In the genomic region with DNA sequence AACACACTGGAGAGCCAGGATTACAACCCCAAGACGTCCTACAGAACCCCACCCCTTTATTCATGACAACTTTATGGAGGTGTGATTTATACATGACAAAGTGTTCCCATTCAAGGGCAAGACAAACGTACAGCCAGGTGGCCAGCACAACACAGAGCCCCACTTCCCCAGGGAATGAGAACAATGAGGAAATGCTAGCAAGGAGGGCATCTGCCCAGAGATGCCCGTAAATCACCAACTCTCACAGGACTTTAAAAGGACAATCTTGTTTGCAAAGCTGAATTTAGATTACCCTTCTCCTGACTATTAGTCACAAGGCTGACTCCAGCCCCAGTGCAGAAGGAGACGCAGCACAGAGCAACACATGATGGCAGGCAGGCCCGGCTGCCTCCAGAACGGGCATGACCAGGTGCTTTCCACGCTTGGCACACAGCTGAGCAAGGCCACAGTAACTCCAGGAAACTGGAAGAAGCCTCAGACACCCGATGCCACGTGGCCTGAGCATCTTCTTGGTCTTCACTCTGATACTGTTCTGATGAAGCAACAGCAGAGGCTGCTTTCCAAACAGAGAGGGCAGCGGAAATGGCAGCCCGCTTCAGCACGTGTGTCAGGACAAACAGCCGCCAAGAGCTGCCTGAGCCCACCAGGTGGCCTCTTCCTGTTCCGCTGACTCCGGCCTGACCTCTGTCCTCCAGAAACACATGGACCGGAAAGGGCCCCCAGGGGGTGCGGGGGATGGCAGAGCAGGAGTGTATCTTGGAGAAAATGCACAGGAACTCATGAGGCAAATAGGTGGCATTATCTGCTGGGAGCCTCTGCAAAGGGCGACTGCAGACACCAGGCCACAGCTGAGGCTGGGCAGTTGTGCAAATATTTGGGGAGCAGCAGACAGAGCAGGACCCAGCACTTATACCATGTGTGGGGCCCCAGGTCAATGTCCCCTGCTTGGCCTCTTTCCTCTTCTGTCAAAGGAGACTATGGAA, we compare ENCODE assay signal across 1 cellular context.
TF ChIP-seq lines count a peak whose summit lies in the region.

No MANE protein-coding gene starts in this region.

TF ChIP-seq in K562, 482 proteins besides CTCF, POLR2A, EP300 and RAD21 (continued from another document and continues in another):
- TF ChIP-seq, protein P1, sequence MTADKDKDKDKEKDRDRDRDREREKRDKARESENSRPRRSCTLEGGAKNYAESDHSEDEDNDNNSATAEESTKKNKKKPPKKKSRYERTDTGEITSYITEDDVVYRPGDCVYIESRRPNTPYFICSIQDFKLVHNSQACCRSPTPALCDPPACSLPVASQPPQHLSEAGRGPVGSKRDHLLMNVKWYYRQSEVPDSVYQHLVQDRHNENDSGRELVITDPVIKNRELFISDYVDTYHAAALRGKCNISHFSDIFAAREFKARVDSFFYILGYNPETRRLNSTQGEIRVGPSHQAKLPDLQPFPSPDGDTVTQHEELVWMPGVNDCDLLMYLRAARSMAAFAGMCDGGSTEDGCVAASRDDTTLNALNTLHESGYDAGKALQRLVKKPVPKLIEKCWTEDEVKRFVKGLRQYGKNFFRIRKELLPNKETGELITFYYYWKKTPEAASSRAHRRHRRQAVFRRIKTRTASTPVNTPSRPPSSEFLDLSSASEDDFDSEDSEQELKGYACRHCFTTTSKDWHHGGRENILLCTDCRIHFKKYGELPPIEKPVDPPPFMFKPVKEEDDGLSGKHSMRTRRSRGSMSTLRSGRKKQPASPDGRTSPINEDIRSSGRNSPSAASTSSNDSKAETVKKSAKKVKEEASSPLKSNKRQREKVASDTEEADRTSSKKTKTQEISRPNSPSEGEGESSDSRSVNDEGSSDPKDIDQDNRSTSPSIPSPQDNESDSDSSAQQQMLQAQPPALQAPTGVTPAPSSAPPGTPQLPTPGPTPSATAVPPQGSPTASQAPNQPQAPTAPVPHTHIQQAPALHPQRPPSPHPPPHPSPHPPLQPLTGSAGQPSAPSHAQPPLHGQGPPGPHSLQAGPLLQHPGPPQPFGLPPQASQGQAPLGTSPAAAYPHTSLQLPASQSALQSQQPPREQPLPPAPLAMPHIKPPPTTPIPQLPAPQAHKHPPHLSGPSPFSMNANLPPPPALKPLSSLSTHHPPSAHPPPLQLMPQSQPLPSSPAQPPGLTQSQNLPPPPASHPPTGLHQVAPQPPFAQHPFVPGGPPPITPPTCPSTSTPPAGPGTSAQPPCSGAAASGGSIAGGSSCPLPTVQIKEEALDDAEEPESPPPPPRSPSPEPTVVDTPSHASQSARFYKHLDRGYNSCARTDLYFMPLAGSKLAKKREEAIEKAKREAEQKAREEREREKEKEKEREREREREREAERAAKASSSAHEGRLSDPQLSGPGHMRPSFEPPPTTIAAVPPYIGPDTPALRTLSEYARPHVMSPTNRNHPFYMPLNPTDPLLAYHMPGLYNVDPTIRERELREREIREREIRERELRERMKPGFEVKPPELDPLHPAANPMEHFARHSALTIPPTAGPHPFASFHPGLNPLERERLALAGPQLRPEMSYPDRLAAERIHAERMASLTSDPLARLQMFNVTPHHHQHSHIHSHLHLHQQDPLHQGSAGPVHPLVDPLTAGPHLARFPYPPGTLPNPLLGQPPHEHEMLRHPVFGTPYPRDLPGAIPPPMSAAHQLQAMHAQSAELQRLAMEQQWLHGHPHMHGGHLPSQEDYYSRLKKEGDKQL (CRISPR knock-in tag; IDR thresholded peaks at IDR 0.05; ENCODE audit: borderline replicate concordance) = no peak
- TF ChIP-seq STAT5A (IDR thresholded peaks at IDR 0.05; ENCODE audit: borderline replicate concordance, low read length) = peak; percentile 47; the same call in 1 of the 2 replicates
- TF ChIP-seq ZNF431 (CRISPR knock-in tag; IDR thresholded peaks at IDR 0.05) = peak; percentile 1; the same call in 1 of the 2 replicates
- TF ChIP-seq RBM17 (IDR thresholded peaks at IDR 0.05; ENCODE audit: borderline replicate concordance, low read depth, low read length) = no peak
- no peak for TF ChIP-seq IFI16 (CRISPR knock-in tag; IDR thresholded peaks at IDR 0.05)
- no peak for TF ChIP-seq SNIP1 (IDR thresholded peaks at IDR 0.05; ENCODE audit: low read depth)
- TF ChIP-seq, protein P2, sequence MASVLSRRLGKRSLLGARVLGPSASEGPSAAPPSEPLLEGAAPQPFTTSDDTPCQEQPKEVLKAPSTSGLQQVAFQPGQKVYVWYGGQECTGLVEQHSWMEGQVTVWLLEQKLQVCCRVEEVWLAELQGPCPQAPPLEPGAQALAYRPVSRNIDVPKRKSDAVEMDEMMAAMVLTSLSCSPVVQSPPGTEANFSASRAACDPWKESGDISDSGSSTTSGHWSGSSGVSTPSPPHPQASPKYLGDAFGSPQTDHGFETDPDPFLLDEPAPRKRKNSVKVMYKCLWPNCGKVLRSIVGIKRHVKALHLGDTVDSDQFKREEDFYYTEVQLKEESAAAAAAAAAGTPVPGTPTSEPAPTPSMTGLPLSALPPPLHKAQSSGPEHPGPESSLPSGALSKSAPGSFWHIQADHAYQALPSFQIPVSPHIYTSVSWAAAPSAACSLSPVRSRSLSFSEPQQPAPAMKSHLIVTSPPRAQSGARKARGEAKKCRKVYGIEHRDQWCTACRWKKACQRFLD (CRISPR knock-in tag; IDR thresholded peaks at IDR 0.05) = peak; percentile 81; the same call in 1 of the 2 replicates
- no peak for TF ChIP-seq POLR2H (tag; IDR thresholded peaks at IDR 0.05; ENCODE audit: low read depth)
- TF ChIP-seq FOXJ2 (tag; IDR thresholded peaks at IDR 0.05) = no peak
- no peak for TF ChIP-seq ARNT (IDR thresholded peaks at IDR 0.05)
- TF ChIP-seq, protein P3, sequence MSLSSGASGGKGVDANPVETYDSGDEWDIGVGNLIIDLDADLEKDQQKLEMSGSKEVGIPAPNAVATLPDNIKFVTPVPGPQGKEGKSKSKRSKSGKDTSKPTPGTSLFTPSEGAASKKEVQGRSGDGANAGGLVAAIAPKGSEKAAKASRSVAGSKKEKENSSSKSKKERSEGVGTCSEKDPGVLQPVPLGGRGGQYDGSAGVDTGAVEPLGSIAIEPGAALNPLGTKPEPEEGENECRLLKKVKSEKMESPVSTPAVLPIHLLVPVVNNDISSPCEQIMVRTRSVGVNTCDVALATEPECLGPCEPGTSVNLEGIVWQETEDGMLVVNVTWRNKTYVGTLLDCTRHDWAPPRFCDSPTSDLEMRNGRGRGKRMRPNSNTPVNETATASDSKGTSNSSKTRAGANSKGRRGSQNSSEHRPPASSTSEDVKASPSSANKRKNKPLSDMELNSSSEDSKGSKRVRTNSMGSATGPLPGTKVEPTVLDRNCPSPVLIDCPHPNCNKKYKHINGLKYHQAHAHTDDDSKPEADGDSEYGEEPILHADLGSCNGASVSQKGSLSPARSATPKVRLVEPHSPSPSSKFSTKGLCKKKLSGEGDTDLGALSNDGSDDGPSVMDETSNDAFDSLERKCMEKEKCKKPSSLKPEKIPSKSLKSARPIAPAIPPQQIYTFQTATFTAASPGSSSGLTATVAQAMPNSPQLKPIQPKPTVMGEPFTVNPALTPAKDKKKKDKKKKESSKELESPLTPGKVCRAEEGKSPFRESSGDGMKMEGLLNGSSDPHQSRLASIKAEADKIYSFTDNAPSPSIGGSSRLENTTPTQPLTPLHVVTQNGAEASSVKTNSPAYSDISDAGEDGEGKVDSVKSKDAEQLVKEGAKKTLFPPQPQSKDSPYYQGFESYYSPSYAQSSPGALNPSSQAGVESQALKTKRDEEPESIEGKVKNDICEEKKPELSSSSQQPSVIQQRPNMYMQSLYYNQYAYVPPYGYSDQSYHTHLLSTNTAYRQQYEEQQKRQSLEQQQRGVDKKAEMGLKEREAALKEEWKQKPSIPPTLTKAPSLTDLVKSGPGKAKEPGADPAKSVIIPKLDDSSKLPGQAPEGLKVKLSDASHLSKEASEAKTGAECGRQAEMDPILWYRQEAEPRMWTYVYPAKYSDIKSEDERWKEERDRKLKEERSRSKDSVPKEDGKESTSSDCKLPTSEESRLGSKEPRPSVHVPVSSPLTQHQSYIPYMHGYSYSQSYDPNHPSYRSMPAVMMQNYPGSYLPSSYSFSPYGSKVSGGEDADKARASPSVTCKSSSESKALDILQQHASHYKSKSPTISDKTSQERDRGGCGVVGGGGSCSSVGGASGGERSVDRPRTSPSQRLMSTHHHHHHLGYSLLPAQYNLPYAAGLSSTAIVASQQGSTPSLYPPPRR (CRISPR knock-in tag; IDR thresholded peaks at IDR 0.05; ENCODE audit: borderline replicate concordance) = 0 out of 2 replicates have a peak, but pooled peaks have one; percentile 73
- TF ChIP-seq, protein P4, sequence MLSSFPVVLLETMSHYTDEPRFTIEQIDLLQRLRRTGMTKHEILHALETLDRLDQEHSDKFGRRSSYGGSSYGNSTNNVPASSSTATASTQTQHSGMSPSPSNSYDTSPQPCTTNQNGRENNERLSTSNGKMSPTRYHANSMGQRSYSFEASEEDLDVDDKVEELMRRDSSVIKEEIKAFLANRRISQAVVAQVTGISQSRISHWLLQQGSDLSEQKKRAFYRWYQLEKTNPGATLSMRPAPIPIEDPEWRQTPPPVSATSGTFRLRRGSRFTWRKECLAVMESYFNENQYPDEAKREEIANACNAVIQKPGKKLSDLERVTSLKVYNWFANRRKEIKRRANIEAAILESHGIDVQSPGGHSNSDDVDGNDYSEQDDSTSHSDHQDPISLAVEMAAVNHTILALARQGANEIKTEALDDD (IDR thresholded peaks at IDR 0.05) = peak; percentile 52; the same call in 1 of the 2 replicates
- no peak for TF ChIP-seq HDAC6 (IDR thresholded peaks at IDR 0.05; ENCODE audit: low read depth, low read length)
- TF ChIP-seq RCOR1 (IDR thresholded peaks at IDR 0.05; ENCODE audit: borderline replicate concordance in 1 of 2, low read depth in 2 of 2, low read length in 2 of 2) = peak in 1 of 2 experiments; percentile 20; a peak in 1 of 4 replicates
- no peak for TF ChIP-seq ZNF316 (IDR thresholded peaks at IDR 0.05)
- TF ChIP-seq SMC3 (conservative IDR thresholded peaks at IDR 0.05; ENCODE audit: insufficient read depth, low read depth, low read length) = no peak
- TF ChIP-seq TCF3 (CRISPR knock-in tag; IDR thresholded peaks at IDR 0.05) = peak; percentile 47
- TF ChIP-seq, protein P5, sequence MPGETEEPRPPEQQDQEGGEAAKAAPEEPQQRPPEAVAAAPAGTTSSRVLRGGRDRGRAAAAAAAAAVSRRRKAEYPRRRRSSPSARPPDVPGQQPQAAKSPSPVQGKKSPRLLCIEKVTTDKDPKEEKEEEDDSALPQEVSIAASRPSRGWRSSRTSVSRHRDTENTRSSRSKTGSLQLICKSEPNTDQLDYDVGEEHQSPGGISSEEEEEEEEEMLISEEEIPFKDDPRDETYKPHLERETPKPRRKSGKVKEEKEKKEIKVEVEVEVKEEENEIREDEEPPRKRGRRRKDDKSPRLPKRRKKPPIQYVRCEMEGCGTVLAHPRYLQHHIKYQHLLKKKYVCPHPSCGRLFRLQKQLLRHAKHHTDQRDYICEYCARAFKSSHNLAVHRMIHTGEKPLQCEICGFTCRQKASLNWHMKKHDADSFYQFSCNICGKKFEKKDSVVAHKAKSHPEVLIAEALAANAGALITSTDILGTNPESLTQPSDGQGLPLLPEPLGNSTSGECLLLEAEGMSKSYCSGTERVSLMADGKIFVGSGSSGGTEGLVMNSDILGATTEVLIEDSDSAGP (CRISPR knock-in tag; IDR thresholded peaks at IDR 0.05) = peak; percentile 12; the same call in 1 of the 2 replicates
- TF ChIP-seq, protein P6, sequence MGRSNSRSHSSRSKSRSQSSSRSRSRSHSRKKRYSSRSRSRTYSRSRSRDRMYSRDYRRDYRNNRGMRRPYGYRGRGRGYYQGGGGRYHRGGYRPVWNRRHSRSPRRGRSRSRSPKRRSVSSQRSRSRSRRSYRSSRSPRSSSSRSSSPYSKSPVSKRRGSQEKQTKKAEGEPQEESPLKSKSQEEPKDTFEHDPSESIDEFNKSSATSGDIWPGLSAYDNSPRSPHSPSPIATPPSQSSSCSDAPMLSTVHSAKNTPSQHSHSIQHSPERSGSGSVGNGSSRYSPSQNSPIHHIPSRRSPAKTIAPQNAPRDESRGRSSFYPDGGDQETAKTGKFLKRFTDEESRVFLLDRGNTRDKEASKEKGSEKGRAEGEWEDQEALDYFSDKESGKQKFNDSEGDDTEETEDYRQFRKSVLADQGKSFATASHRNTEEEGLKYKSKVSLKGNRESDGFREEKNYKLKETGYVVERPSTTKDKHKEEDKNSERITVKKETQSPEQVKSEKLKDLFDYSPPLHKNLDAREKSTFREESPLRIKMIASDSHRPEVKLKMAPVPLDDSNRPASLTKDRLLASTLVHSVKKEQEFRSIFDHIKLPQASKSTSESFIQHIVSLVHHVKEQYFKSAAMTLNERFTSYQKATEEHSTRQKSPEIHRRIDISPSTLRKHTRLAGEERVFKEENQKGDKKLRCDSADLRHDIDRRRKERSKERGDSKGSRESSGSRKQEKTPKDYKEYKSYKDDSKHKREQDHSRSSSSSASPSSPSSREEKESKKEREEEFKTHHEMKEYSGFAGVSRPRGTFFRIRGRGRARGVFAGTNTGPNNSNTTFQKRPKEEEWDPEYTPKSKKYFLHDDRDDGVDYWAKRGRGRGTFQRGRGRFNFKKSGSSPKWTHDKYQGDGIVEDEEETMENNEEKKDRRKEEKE (IDR thresholded peaks at IDR 0.05; ENCODE audit: borderline replicate concordance in 1 of 2, control insufficient read depth in 1 of 2, low read depth in 2 of 2, low read length in 1 of 2) = no peak
- TF ChIP-seq, protein P7, sequence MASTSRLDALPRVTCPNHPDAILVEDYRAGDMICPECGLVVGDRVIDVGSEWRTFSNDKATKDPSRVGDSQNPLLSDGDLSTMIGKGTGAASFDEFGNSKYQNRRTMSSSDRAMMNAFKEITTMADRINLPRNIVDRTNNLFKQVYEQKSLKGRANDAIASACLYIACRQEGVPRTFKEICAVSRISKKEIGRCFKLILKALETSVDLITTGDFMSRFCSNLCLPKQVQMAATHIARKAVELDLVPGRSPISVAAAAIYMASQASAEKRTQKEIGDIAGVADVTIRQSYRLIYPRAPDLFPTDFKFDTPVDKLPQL (IDR thresholded peaks at IDR 0.05; ENCODE audit: extremely low read depth, insufficient read length) = no peak
- TF ChIP-seq GABPB1 (CRISPR knock-in tag; IDR thresholded peaks at IDR 0.05) = peak; percentile 83
- 0 out of 2 replicates have a peak, but pooled peaks have one; percentile 61 for TF ChIP-seq LEF1 (IDR thresholded peaks at IDR 0.05)
- TF ChIP-seq KLF6 (CRISPR knock-in tag; IDR thresholded peaks at IDR 0.05; ENCODE audit: borderline replicate concordance) = 0 out of 2 replicates have a peak, but pooled peaks have one; percentile 17
- no peak for TF ChIP-seq BDP1 (IDR thresholded peaks at IDR 0.05; ENCODE audit: insufficient read depth, insufficient read length)
- TF ChIP-seq SPI1 (IDR thresholded peaks at IDR 0.05; ENCODE audit: borderline replicate concordance, low read depth, low read length) = 0 out of 2 replicates have a peak, but pooled peaks have one; percentile 33
- TF ChIP-seq ZC3H4 (CRISPR knock-in tag; IDR thresholded peaks at IDR 0.05; ENCODE audit: borderline replicate concordance) = no peak
